In the genomic region with DNA sequence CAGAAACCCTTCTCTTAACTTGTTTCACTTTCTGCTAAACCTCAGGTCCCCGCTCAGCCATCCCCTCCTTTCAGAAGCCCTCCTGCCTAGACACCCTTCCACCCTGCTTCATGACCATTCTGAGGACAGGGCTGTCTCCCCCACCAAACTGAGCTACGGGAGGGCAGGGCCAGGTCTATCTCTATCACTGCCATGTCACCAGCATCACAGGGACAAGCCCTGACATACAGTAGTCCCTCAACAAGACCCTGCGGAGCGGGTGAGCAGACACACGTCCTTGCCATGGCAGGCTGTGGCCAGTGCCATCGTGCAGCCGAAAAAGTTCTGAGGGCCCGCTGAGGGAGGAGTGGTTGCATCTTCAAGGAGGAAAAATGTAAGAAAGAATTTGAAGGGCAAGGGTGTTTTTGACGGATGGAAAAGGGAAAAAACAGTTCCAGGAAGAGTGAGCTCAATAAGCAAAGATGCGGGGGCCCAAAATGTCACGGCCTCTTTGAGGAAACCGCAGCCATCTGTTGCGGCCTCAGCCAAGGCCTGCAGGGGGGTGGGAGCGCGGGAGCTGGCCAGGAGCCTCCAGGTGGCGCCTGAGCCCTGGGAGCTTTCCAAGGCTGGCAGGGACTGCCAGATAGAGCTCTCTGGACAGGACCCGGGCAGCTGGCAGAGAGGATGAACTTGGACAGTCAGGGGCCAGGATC, we compare ENCODE assay signal across 6 cellular contexts. TPM values are rescaled to one million over a fixed set of nuclear protein-coding genes. Genes with fewer than 3 reads are reported as not detected.
DNase-seq lines count a peak whose midpoint lies in the region; ATAC-seq and TF ChIP-seq lines count a peak whose summit lies in the region.

No MANE protein-coding gene starts in this region.

- TF ChIP-seq CTCF in GM23338 (conservative IDR thresholded peaks at IDR 0.05; ENCODE audit: low read depth in 2 of 2) (peak; percentile 60 to 80), prostate gland (IDR thresholded peaks at IDR 0.05) (peak in 3 of 4 experiments; percentile 29 to 60 (median 42))

- no peaks in the 10 kb centered on the region for H3F3A ChIP-seq in GM23338 (replicated peaks; ENCODE audit: low read depth)

- no peaks in the 10 kb centered on the region for H3K9me3 Mint-ChIP-seq in GM23338
- H3K9me3 Mint-ChIP-seq in central memory CD8-positive, alpha-beta T cell = no peaks in the 10 kb centered on the region

- H3K36me3 ChIP-seq in GM23338 (ENCODE audit: insufficient read depth) (no peaks in the 10 kb centered on the region), prostate gland (no peaks in the 10 kb centered on the region)

- H3K4me3 ChIP-seq in GM23338 (no peak overlapping the region), prostate gland (no peak overlapping the region)

- H3K4me1 Mint-ChIP-seq in GM23338 = peaks cover 17% of the 10 kb centered on the region
- H3K4me1 Mint-ChIP-seq in central memory CD8-positive, alpha-beta T cell = peaks cover 24% of the 10 kb centered on the region

- H3K4me1 ChIP-seq in GM23338 (ENCODE audit: insufficient read depth) (no peaks in the 10 kb centered on the region; the same call in 1 of the 2 replicates), prostate gland (replicated peaks) (no peaks in the 10 kb centered on the region)

- no peak for TF ChIP-seq POLR2A in prostate gland (IDR thresholded peaks at IDR 0.05)

- H2AFZ ChIP-seq in GM23338 = peak overlapping the region; percentile 94

- no peak overlapping the region for H3K4me2 ChIP-seq in GM23338

- no peaks in the 10 kb centered on the region for H3K9me3 ChIP-seq in prostate gland

- H4K20me1 ChIP-seq in GM23338 (replicated peaks; ENCODE audit: insufficient read depth) = no peaks in the 10 kb centered on the region

- WGBS in prostate gland = 23% methylated on average over 17 of the region's 17 CpGs

- peak; percentile 84 for ATAC-seq in GM23338
- no peak for ATAC-seq in central memory CD8-positive, alpha-beta T cell (replicated peaks; ENCODE audit: extremely low read depth, poor library complexity, severe bottlenecking)

- DNase-seq in GM23338 (ENCODE audit: low spot score) (peak; percentile 89), NCI-H774 (lab: John Stamatoyannopoulos, UW) (peak; percentile 37), prostate gland (ENCODE audit: low spot score) (peak; percentile 70), NK-92 (lab: John Stamatoyannopoulos, UW; ENCODE audit: unreplicated experiment) (no peak), Ammon's horn (ENCODE audit: low spot score) (no peak)
- DNase-seq in central memory CD8-positive, alpha-beta T cell (ENCODE audit: low spot score in 2 of 2) = no peak

- H3K27ac ChIP-seq in GM23338 (ENCODE audit: low read depth) (no peak overlapping the region), prostate gland (no peak overlapping the region)

- H3K27me3 Mint-ChIP-seq in GM23338 (ENCODE audit: insufficient read depth, low read depth, poor library complexity) = peaks cover 6% of the 10 kb centered on the region
- H3K27me3 Mint-ChIP-seq in central memory CD8-positive, alpha-beta T cell = peaks cover 18% of the 10 kb centered on the region

- H3K79me2 ChIP-seq in GM23338 (replicated peaks; ENCODE audit: insufficient read depth) = no peaks in the 10 kb centered on the region

- peak overlapping the region; percentile 11; the same call in 1 of the 3 replicates for H3K4me3 Mint-ChIP-seq in GM23338
- peak overlapping the region; percentile 35 for H3K4me3 Mint-ChIP-seq in central memory CD8-positive, alpha-beta T cell

- intact Hi-C loops in prostate gland (cut with DNase I) = no loop called here

- H3K27me3 ChIP-seq in GM23338 (ENCODE audit: insufficient read depth) = no peaks in the 10 kb centered on the region
- no peaks in the 10 kb centered on the region for H3K27me3 ChIP-seq in prostate gland (replicated peaks; ENCODE audit: insufficient read depth)

- no peaks in the 10 kb centered on the region for H3K9me2 ChIP-seq in GM23338 (ENCODE audit: insufficient read depth)

- H3K36me3 Mint-ChIP-seq in GM23338 (ENCODE audit: low read depth) = no peaks in the 10 kb centered on the region
- H3K36me3 Mint-ChIP-seq in central memory CD8-positive, alpha-beta T cell (ENCODE audit: insufficient read depth) = peaks cover 5% of the 10 kb centered on the region

- H3K27ac Mint-ChIP-seq in GM23338 = no peak overlapping the region
- peak overlapping the region; percentile 49 for H3K27ac Mint-ChIP-seq in central memory CD8-positive, alpha-beta T cell (ENCODE audit: low read depth)

TF ChIP-seq in GM23338, 12 proteins besides CTCF, POLR2A, EP300 and RAD21 (continues in another document):
- TF ChIP-seq EZH2phosphoT487 (IDR thresholded peaks at IDR 0.05; ENCODE audit: unreplicated experiment) = no peak
- TF ChIP-seq ZNF331 (CRISPR knock-in tag; IDR thresholded peaks at IDR 0.05; ENCODE audit: low read depth) = no peak
- TF ChIP-seq, protein P1, sequence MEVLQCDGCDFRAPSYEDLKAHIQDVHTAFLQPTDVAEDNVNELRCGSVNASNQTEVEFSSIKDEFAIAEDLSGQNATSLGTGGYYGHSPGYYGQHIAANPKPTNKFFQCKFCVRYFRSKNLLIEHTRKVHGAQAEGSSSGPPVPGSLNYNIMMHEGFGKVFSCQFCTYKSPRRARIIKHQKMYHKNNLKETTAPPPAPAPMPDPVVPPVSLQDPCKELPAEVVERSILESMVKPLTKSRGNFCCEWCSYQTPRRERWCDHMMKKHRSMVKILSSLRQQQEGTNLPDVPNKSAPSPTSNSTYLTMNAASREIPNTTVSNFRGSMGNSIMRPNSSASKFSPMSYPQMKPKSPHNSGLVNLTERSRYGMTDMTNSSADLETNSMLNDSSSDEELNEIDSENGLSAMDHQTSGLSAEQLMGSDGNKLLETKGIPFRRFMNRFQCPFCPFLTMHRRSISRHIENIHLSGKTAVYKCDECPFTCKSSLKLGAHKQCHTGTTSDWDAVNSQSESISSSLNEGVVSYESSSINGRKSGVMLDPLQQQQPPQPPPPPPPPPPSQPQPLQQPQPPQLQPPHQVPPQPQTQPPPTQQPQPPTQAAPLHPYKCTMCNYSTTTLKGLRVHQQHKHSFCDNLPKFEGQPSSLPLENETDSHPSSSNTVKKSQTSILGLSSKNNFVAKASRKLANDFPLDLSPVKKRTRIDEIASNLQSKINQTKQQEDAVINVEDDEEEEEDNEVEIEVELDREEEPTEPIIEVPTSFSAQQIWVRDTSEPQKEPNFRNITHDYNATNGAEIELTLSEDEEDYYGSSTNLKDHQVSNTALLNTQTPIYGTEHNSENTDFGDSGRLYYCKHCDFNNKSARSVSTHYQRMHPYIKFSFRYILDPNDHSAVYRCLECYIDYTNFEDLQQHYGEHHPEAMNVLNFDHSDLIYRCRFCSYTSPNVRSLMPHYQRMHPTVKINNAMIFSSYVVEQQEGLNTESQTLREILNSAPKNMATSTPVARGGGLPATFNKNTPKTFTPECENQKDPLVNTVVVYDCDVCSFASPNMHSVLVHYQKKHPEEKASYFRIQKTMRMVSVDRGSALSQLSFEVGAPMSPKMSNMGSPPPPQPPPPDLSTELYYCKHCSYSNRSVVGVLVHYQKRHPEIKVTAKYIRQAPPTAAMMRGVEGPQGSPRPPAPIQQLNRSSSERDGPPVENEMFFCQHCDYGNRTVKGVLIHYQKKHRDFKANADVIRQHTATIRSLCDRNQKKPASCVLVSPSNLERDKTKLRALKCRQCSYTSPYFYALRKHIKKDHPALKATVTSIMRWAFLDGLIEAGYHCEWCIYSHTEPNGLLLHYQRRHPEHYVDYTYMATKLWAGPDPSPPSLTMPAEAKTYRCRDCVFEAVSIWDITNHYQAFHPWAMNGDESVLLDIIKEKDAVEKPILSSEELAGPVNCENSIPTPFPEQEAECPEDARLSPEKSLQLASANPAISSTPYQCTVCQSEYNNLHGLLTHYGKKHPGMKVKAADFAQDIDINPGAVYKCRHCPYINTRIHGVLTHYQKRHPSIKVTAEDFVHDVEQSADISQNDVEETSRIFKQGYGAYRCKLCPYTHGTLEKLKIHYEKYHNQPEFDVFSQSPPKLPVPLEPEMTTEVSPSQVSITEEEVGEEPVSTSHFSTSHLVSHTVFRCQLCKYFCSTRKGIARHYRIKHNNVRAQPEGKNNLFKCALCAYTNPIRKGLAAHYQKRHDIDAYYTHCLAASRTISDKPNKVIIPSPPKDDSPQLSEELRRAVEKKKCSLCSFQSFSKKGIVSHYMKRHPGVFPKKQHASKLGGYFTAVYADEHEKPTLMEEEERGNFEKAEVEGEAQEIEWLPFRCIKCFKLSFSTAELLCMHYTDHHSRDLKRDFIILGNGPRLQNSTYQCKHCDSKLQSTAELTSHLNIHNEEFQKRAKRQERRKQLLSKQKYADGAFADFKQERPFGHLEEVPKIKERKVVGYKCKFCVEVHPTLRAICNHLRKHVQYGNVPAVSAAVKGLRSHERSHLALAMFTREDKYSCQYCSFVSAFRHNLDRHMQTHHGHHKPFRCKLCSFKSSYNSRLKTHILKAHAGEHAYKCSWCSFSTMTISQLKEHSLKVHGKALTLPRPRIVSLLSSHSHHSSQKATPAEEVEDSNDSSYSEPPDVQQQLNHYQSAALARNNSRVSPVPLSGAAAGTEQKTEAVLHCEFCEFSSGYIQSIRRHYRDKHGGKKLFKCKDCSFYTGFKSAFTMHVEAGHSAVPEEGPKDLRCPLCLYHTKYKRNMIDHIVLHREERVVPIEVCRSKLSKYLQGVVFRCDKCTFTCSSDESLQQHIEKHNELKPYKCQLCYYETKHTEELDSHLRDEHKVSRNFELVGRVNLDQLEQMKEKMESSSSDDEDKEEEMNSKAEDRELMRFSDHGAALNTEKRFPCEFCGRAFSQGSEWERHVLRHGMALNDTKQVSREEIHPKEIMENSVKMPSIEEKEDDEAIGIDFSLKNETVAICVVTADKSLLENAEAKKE (CRISPR knock-in tag; IDR thresholded peaks at IDR 0.05) = no peak
- no peak for TF ChIP-seq POLR2AphosphoS5 (IDR thresholded peaks at IDR 0.05; ENCODE audit: low read depth)
- TF ChIP-seq STAT1 (IDR thresholded peaks at IDR 0.05; ENCODE audit: unreplicated experiment) = no peak

RNA-seq across cellular contexts. Expression of gene PTGIR, which starts 8.1 kb away (rescaled TPM):
- total RNA-seq in GM23338 (2014; rRNA removed; shearing (Covaris generic)) = not detected in 2 replicates
- polyA plus RNA-seq in GM23338 (2016; fragmentation: Nextera tagmentation; extraction: Ambion mirVana) = not detected in 2 replicates
- total RNA-seq in prostate gland = 1 to 10 TPM in 1 of 2 donors, not detected in 1; 2.2 TPM

RNA-seq across cellular contexts. Expression of gene CALM3, which starts 15.6 kb away (rescaled TPM):
- total RNA-seq in GM23338 (2014; rRNA removed; shearing (Covaris generic)) = 193 and 215 TPM in 2 replicates
- polyA plus RNA-seq in GM23338 (2016; fragmentation: Nextera tagmentation; extraction: Ambion mirVana) = 143 and 148 TPM in 2 replicates
- 100 to 1,000 TPM; 166 to 171 TPM for total RNA-seq in prostate gland

RNA-seq across cellular contexts. Expression of gene GNG8, which starts 19.2 kb away (rescaled TPM):
- not detected in 2 replicates for total RNA-seq in GM23338 (2014; rRNA removed; shearing (Covaris generic))
- 5.7 and 5.9 TPM in 2 replicates for polyA plus RNA-seq in GM23338 (2016; fragmentation: Nextera tagmentation; extraction: Ambion mirVana)
- not detected for total RNA-seq in prostate gland

RNA-seq across cellular contexts. Expression of gene DACT3, which starts 44.2 kb away (rescaled TPM):
- 1.2 and 2.6 TPM in 2 replicates for total RNA-seq in GM23338 (2014; rRNA removed; shearing (Covaris generic))
- polyA plus RNA-seq in GM23338 (2016; fragmentation: Nextera tagmentation; extraction: Ambion mirVana) = 0.75 and 0.78 TPM in 2 replicates
- 10 to 100 TPM in 1 of 2 donors, 1 to 10 TPM in 1; 8.6 to 28.1 TPM for total RNA-seq in prostate gland

Comparison
In these comparisons a context has a peak if more than half of its experiments do, and no peak if none do; other contexts are left out.
1. DNase-seq: peak in GM23338 (single experiment), NCI-H774 (single experiment) and prostate gland (single experiment); none in central memory CD8-positive, alpha-beta T cell (0 of 2), NK-92 (single experiment) and Ammon's horn (single experiment).